Comparison of ENCODE assay signal across 13 cellular contexts in genomic region chr10:33114451-33114944, GRCh38.
DNase-seq lines count a peak whose midpoint lies in the region; ATAC-seq lines count a peak whose summit lies in the region.
"Had no signal": no experiment of that assay in that cellular context is flagged by ENCODE, and none has a peak within 500 bp of the region (broad histone marks: within the 10 kb centered on the region; RNA-seq: fewer than 3 reads in every experiment).

No MANE protein-coding gene starts in this region.

- H3K4me3 Mint-ChIP-seq in T-helper 1 cell treated with Interleukin-12 subunit alpha and Interleukin-12 subunit beta and Interleukin-4 antibody, amounts not matched to agents 30 μg/mL and 1 μg/mL, for 36 hours = no peak overlapping the region

- no peak for ATAC-seq in HG02938 (IDR thresholded peaks at IDR 0.05; ENCODE audit: unreplicated experiment)

- H3K27me3 Mint-ChIP-seq in T-helper 1 cell treated with Interleukin-12 subunit alpha and Interleukin-12 subunit beta and Interleukin-4 antibody, amounts not matched to agents 30 μg/mL and 1 μg/mL, for 36 hours (ENCODE audit: low read depth) = no peaks in the 10 kb centered on the region
- H3K27me3 Mint-ChIP-seq: progenitor cell of endocrine pancreas had no signal

- H3K4me1 Mint-ChIP-seq in T-helper 1 cell treated with Interleukin-12 subunit alpha and Interleukin-12 subunit beta and Interleukin-4 antibody, amounts not matched to agents 30 μg/mL and 1 μg/mL, for 36 hours (ENCODE audit: low read depth) = peaks cover 26% of the 10 kb centered on the region

- peak; percentile 34 for DNase-seq in A172 (ENCODE audit: low spot score)
- DNase-seq in ELR (ENCODE audit: low read depth) = peak; percentile 81
- peak; percentile 60 for DNase-seq in fibroblast of peridontal ligament (ENCODE audit: extremely low read depth)
- no peak for DNase-seq in retina
- no peak for DNase-seq in NCI-H1048 (lab: John Stamatoyannopoulos, UW)
- no peak for DNase-seq in cardiac septum (ENCODE audit: low spot score)
- DNase-seq: Caco-2; effector CD8-positive, alpha-beta T cell; NCI-H2081 treated with DMSO at 0.1 percent for 48 hours; SJCRH30 had no signal

- peaks cover 5% of the 10 kb centered on the region for H3K9me3 Mint-ChIP-seq in T-helper 1 cell treated with Interleukin-12 subunit alpha and Interleukin-12 subunit beta and Interleukin-4 antibody, amounts not matched to agents 30 μg/mL and 1 μg/mL, for 36 hours

- peak overlapping the region; percentile 43 for H3K27ac Mint-ChIP-seq in T-helper 1 cell treated with Interleukin-12 subunit alpha and Interleukin-12 subunit beta and Interleukin-4 antibody, amounts not matched to agents 30 μg/mL and 1 μg/mL, for 36 hours
- H3K27ac Mint-ChIP-seq: progenitor cell of endocrine pancreas had no signal

- intact Hi-C loops in cardiac septum (cut with DNase I) = no loop called here

- H3K36me3 Mint-ChIP-seq in T-helper 1 cell treated with Interleukin-12 subunit alpha and Interleukin-12 subunit beta and Interleukin-4 antibody, amounts not matched to agents 30 μg/mL and 1 μg/mL, for 36 hours (ENCODE audit: low read depth) = no peaks in the 10 kb centered on the region

Comparison
In these comparisons a context has a peak if more than half of its experiments do, and no peak if none do; other contexts are left out.
1. DNase-seq: peak in A172 (single experiment), ELR (single experiment) and fibroblast of peridontal ligament (single experiment); none in retina (single experiment), NCI-H1048 (single experiment) and cardiac septum (single experiment).